1 cellular context compared by ENCODE assay signal in genomic region chr3:113747719-113748046, GRCh38.
TF ChIP-seq lines count a peak whose summit lies in the region.

No MANE protein-coding gene starts in this region.

TF ChIP-seq in WTC11, 78 proteins besides CTCF, POLR2A, EP300 and RAD21 (continued from another document):
- TF ChIP-seq FOXP4 (CRISPR knock-in tag; IDR thresholded peaks at IDR 0.05) (no peak), AR (CRISPR knock-in tag; IDR thresholded peaks at IDR 0.05) (no peak), ZNF317 (CRISPR knock-in tag; IDR thresholded peaks at IDR 0.05; ENCODE audit: borderline replicate concordance, low read depth) (no peak)
